ENCODE assay signal across 16 cellular contexts in genomic region chr3:159654183-159655134, GRCh38.
DNase-seq lines count a peak whose midpoint lies in the region; ATAC-seq and TF ChIP-seq lines count a peak whose summit lies in the region.
"Had no signal": no experiment of that assay in that cellular context is flagged by ENCODE, and none has a peak within 500 bp of the region (broad histone marks: within the 10 kb centered on the region; RNA-seq: fewer than 3 reads in every experiment).

No MANE protein-coding gene starts in this region.

- H3K27me3 ChIP-seq in GM23338 (ENCODE audit: insufficient read depth) (no peaks in the 10 kb centered on the region), heart right ventricle (no peaks in the 10 kb centered on the region), right lobe of liver (no peaks in the 10 kb centered on the region)
- H3K27me3 ChIP-seq: BE2C had no signal

- no peak for ATAC-seq in GM23338
- peak; percentile 20 to 93 (median 86) for ATAC-seq in heart right ventricle
- peak; percentile 62 to 94 (median 82) for ATAC-seq in right lobe of liver
- ATAC-seq: GM12878, HCT116 had no signal

- H3K4me2 ChIP-seq in GM23338: no peak overlapping the region

- no peaks in the 10 kb centered on the region for H4K20me1 ChIP-seq in GM23338 (replicated peaks; ENCODE audit: insufficient read depth)

- H3K4me3 ChIP-seq in GM23338 (no peak overlapping the region), heart right ventricle (no peak overlapping the region), right lobe of liver (no peak overlapping the region)
- H3K4me3 ChIP-seq: GM12878 had no signal

- peaks cover 2% of the 10 kb centered on the region; the same call in 1 of the 3 replicates for H3K4me1 Mint-ChIP-seq in GM23338
- H3K4me1 Mint-ChIP-seq: CD4-positive, alpha-beta memory T cell had no signal

- no peaks in the 10 kb centered on the region for H3K36me3 ChIP-seq in GM23338 (ENCODE audit: insufficient read depth)
- H3K36me3 ChIP-seq in heart right ventricle: no peaks in the 10 kb centered on the region
- H3K36me3 ChIP-seq in right lobe of liver: no peaks in the 10 kb centered on the region
- H3K36me3 ChIP-seq: BE2C had no signal

- H3K4me1 ChIP-seq in GM23338 (ENCODE audit: insufficient read depth): no peaks in the 10 kb centered on the region
- H3K4me1 ChIP-seq in heart right ventricle: peaks cover 0 to 2% (median 0%) of the 10 kb centered on the region in 9 donors
- peaks cover 0 to 15% (median 3%) of the 10 kb centered on the region in 4 donors for H3K4me1 ChIP-seq in right lobe of liver
- H3K4me1 ChIP-seq: BE2C had no signal

- no peak for TF ChIP-seq POLR2A in right lobe of liver (IDR thresholded peaks at IDR 0.05)

- H3K9me3 ChIP-seq in heart right ventricle: no peaks in the 10 kb centered on the region
- H3K9me3 ChIP-seq in right lobe of liver: no peaks in the 10 kb centered on the region
- H3K9me3 ChIP-seq: BE2C had no signal

- WGBS in heart right ventricle, 2 donors: 27 to 43% methylated on average over 4 of the region's 4 CpGs
- WGBS in right lobe of liver (ENCODE audit: insufficient coverage, low coverage, low lambda C conversion rate, missing lambda C conversion rate): 61% methylated on average over 4 of the region's 4 CpGs

- H3K9me2 ChIP-seq in GM23338 (ENCODE audit: insufficient read depth): no peaks in the 10 kb centered on the region

- no peaks in the 10 kb centered on the region for H3K27me3 Mint-ChIP-seq in GM23338 (ENCODE audit: insufficient read depth, low read depth, poor library complexity)
- H3K27me3 Mint-ChIP-seq: CD4-positive, alpha-beta memory T cell had no signal

- H3K9me3 Mint-ChIP-seq in GM23338: no peaks in the 10 kb centered on the region

- H3K79me2 ChIP-seq in GM23338 (replicated peaks; ENCODE audit: insufficient read depth): no peaks in the 10 kb centered on the region

- TF ChIP-seq CTCF in GM23338 (conservative IDR thresholded peaks at IDR 0.05; ENCODE audit: low read depth in 2 of 2): no peak
- no peak for TF ChIP-seq CTCF in heart right ventricle (IDR thresholded peaks at IDR 0.05)
- no peak for TF ChIP-seq CTCF in right lobe of liver (IDR thresholded peaks at IDR 0.05)

- DNase-seq in GM23338 (ENCODE audit: low spot score) (no peak), LoVo (ENCODE audit: low spot score) (peak; percentile 39), heart right ventricle (peak; percentile 13 to 48), right lobe of liver (no peak), A172 (ENCODE audit: low spot score) (no peak), globus pallidus (ENCODE audit: low spot score) (no peak)
- DNase-seq in activated CD4-positive, alpha-beta T cell treated with anti-CD3 and anti-CD28 coated beads for 4 hours: no peak
- DNase-seq: BE2C; CD4-positive, alpha-beta memory T cell; DND-41; GDM1; NCI-H1105; NCI-H1694; NCI-H526 treated with DMSO at 0.1 percent for 48 hours had no signal

- no peak overlapping the region for H3K4me3 Mint-ChIP-seq in GM23338
- H3K4me3 Mint-ChIP-seq: CD4-positive, alpha-beta memory T cell had no signal

- no peak overlapping the region; the same call in 1 of the 2 replicates for H2AFZ ChIP-seq in GM23338

- intact Hi-C loops in heart right ventricle (cut with DNase I): no loop called here
- intact Hi-C loops in right lobe of liver (cut with DNase I): no loop called here

- no peak overlapping the region for H3K27ac ChIP-seq in GM23338 (ENCODE audit: low read depth)
- H3K27ac ChIP-seq in heart right ventricle: peak overlapping the region in 5 of 10 donors; percentile 11 to 49 (median 42)
- H3K27ac ChIP-seq in right lobe of liver: no peak overlapping the region

- H3F3A ChIP-seq in GM23338 (replicated peaks; ENCODE audit: low read depth): no peaks in the 10 kb centered on the region

- peak overlapping the region; percentile 19; the same call in 1 of the 2 replicates for H3K27ac Mint-ChIP-seq in GM23338
- H3K27ac Mint-ChIP-seq: CD4-positive, alpha-beta memory T cell had no signal

- no peaks in the 10 kb centered on the region for H3K36me3 Mint-ChIP-seq in GM23338 (ENCODE audit: low read depth)
- H3K36me3 Mint-ChIP-seq: CD4-positive, alpha-beta memory T cell had no signal

TF ChIP-seq in GM23338, 12 proteins besides CTCF, POLR2A, EP300 and RAD21:
- no peak for TF ChIP-seq EZH2phosphoT487 (IDR thresholded peaks at IDR 0.05; ENCODE audit: unreplicated experiment)
- TF ChIP-seq ETS1 (IDR thresholded peaks at IDR 0.05): no peak
- no peak for TF ChIP-seq ZNF462 (CRISPR knock-in tag; IDR thresholded peaks at IDR 0.05)
- TF ChIP-seq JUNB (IDR thresholded peaks at IDR 0.05; ENCODE audit: unreplicated experiment): no peak
- no peak for TF ChIP-seq STAT1 (IDR thresholded peaks at IDR 0.05; ENCODE audit: unreplicated experiment)
- no peak for TF ChIP-seq ZNF114 (CRISPR knock-in tag; IDR thresholded peaks at IDR 0.05)

Comparison
In these comparisons a context has a peak if more than half of its experiments do, and no peak if none do; other contexts are left out.
1. DNase-seq: peak in LoVo (single experiment) and heart right ventricle (2 of 2); none in GM23338 (single experiment), right lobe of liver (0 of 3), A172 (single experiment), globus pallidus (single experiment) and activated CD4-positive, alpha-beta T cell treated with anti-CD3 and anti-CD28 coated beads for 4 hours (0 of 2).